10 cellular contexts compared by ENCODE assay signal in genomic region chr13:23921451-23921888, GRCh38. TPM values are rescaled to one million over a fixed set of nuclear protein-coding genes. Genes with fewer than 3 reads are reported as not detected.
DNase-seq lines count a peak whose midpoint lies in the region; ATAC-seq, FAIRE-seq and TF ChIP-seq lines count a peak whose summit lies in the region.
"Had no signal": no experiment of that assay in that cellular context is flagged by ENCODE, and none has a peak within 500 bp of the region (broad histone marks: within the 10 kb centered on the region; RNA-seq: fewer than 3 reads in every experiment).

No MANE protein-coding gene starts in this region.

- no peak for ATAC-seq in Panc1
- peak; percentile 34 for ATAC-seq in naive thymus-derived CD4-positive, alpha-beta T cell
- ATAC-seq in GM18505 (IDR thresholded peaks at IDR 0.05; ENCODE audit: unreplicated experiment) = no peak
- ATAC-seq in HG02588 (IDR thresholded peaks at IDR 0.05; ENCODE audit: unreplicated experiment) = no peak

- no peak overlapping the region for H3K27ac ChIP-seq in Panc1 (ENCODE audit: low read length)
- no peak overlapping the region for H3K27ac ChIP-seq in naive thymus-derived CD4-positive, alpha-beta T cell (ENCODE audit: low read depth, low read length)

- DNase-seq in DMS53 (lab: John Stamatoyannopoulos, UW) (peak; percentile 77), HTR-8/SVneo (ENCODE audit: insufficient read length, low spot score) (peak; percentile 8), Panc1 (ENCODE audit: low read depth, low spot score) (no peak), epidermal melanocyte (ENCODE audit: insufficient read length, low spot score) (peak; percentile 22), germinal center (ENCODE audit: low spot score) (no peak)
- DNase-seq in naive thymus-derived CD4-positive, alpha-beta T cell = peak in 1 of 9 donors; percentile 20

- H3K27me3 ChIP-seq in Panc1 (ENCODE audit: control insufficient read depth, insufficient read depth, low read length) = peaks cover 8% of the 10 kb centered on the region
- no peaks in the 10 kb centered on the region for H3K27me3 ChIP-seq in naive thymus-derived CD4-positive, alpha-beta T cell (ENCODE audit: control insufficient read depth in 2 of 2, insufficient read depth in 2 of 2, low read length in 2 of 2)

- in situ Hi-C loops in Panc1 (cut with HindIII; ENCODE audit: low pct_unique_long_range_greater_than_20kb, low sequenced_read_pairs) = no loop called here

- H3K9me3 Mint-ChIP-seq in naive thymus-derived CD4-positive, alpha-beta T cell = peaks cover 0 to 7% (median 0%) of the 10 kb centered on the region in 11 donors
- H3K9me3 Mint-ChIP-seq: natural killer cell treated with Interleukin-12 subunit alpha and Interleukin-12 subunit beta and Interleukin-15 and Interleukin-18, amount 100 ng/mL, for 72 hours had no signal

- no peak for FAIRE-seq in HTR-8/SVneo (lab: Jason Lieb, UNC)

- CTCF ChIA-PET in Panc1 (lab: Charles Lee) = no interaction called here
- CTCF ChIA-PET in naive thymus-derived CD4-positive, alpha-beta T cell (lab: Charles Lee) = interaction anchor here (0.6 kb wide), 1 partner anchor 294 kb away, joined by 3 read pairs; no protein-coding TSS in a partner anchor

- H3K27me3 Mint-ChIP-seq in naive thymus-derived CD4-positive, alpha-beta T cell = peaks cover 37 to 69% (median 38%) of the 10 kb centered on the region in 5 donors

- H3K27ac Mint-ChIP-seq in naive thymus-derived CD4-positive, alpha-beta T cell = no peak overlapping the region
- H3K27ac Mint-ChIP-seq: natural killer cell treated with Interleukin-12 subunit alpha and Interleukin-12 subunit beta and Interleukin-15 and Interleukin-18, amount 100 ng/mL, for 72 hours had no signal

- no peak overlapping the region for H3K4me3 ChIP-seq in Panc1 (ENCODE audit: low read depth in 2 of 2, low read length in 2 of 2)
- H3K4me3 ChIP-seq in naive thymus-derived CD4-positive, alpha-beta T cell (ENCODE audit: low read length) = no peak overlapping the region

- TF ChIP-seq POLR2A in GM18505 (IDR thresholded peaks at IDR 0.05; ENCODE audit: borderline replicate concordance, extremely low read depth, insufficient read depth, insufficient read length) = no peak

- H3K4me1 Mint-ChIP-seq in naive thymus-derived CD4-positive, alpha-beta T cell = no peaks in the 10 kb centered on the region

- H3K9me3 ChIP-seq in Panc1 (ENCODE audit: control insufficient read depth, insufficient read depth, low read depth, low read length) = no peaks in the 10 kb centered on the region
- no peaks in the 10 kb centered on the region for H3K9me3 ChIP-seq in naive thymus-derived CD4-positive, alpha-beta T cell (ENCODE audit: control insufficient read depth in 2 of 3, low read length in 3 of 3)

- TF ChIP-seq CTCF in Panc1 (IDR thresholded peaks at IDR 0.05) = peak; percentile 64

- no peaks in the 10 kb centered on the region for H3K36me3 ChIP-seq in Panc1 (ENCODE audit: control insufficient read depth, insufficient read depth, low read length)
- H3K36me3 ChIP-seq in naive thymus-derived CD4-positive, alpha-beta T cell (ENCODE audit: control insufficient read depth in 2 of 3, insufficient read depth in 3 of 3, low read length in 3 of 3) = no peaks in the 10 kb centered on the region

- no peaks in the 10 kb centered on the region for H3K36me3 Mint-ChIP-seq in naive thymus-derived CD4-positive, alpha-beta T cell
- H3K36me3 Mint-ChIP-seq: natural killer cell treated with Interleukin-12 subunit alpha and Interleukin-12 subunit beta and Interleukin-15 and Interleukin-18, amount 100 ng/mL, for 72 hours had no signal

- intact Hi-C loops in Panc1 (cut with micrococcal nuclease; ENCODE audit: unreplicated experiment) = loop anchor here (10.0 kb wide), 1 partner anchor 303 kb away; no protein-coding TSS in a partner anchor
- intact Hi-C loops in naive thymus-derived CD4-positive, alpha-beta T cell (cut with micrococcal nuclease) = loop anchor here (1.0 to 10.0 kb wide), 6 partner anchors 39 to 307 kb away; no protein-coding TSS in a partner anchor

- POLR2A ChIA-PET in Panc1 (lab: Charles Lee) = no interaction called here
- POLR2A ChIA-PET in naive thymus-derived CD4-positive, alpha-beta T cell (lab: Charles Lee) = no interaction called here

- BruUV-seq in Panc1 (replicated peaks; lab: Mats Ljungman, UMichigan) = no TSS peak

- no peak overlapping the region for H3K4me3 Mint-ChIP-seq in naive thymus-derived CD4-positive, alpha-beta T cell
- H3K4me3 Mint-ChIP-seq: natural killer cell treated with Interleukin-12 subunit alpha and Interleukin-12 subunit beta and Interleukin-15 and Interleukin-18, amount 100 ng/mL, for 72 hours had no signal

- no peaks in the 10 kb centered on the region for H3K4me1 ChIP-seq in Panc1 (ENCODE audit: control insufficient read depth, insufficient read depth, low read length)
- H3K4me1 ChIP-seq in naive thymus-derived CD4-positive, alpha-beta T cell (ENCODE audit: control insufficient read depth in 2 of 2, insufficient read depth in 2 of 2, low read length in 2 of 2) = no peaks in the 10 kb centered on the region

RNA-seq across cellular contexts. Expression of gene C1QTNF9B, which starts 24.2 kb away (rescaled TPM):
- total RNA-seq in Panc1 (2021; ENCODE audit: unreplicated experiment) = not detected
- polyA plus RNA-seq in Panc1 (2012; ENCODE audit: insufficient read length) = not detected
- total RNA-seq in naive thymus-derived CD4-positive, alpha-beta T cell = not detected
- polyA plus RNA-seq in naive thymus-derived CD4-positive, alpha-beta T cell = not detected
- total RNA-seq: natural killer cell treated with Interleukin-12 subunit alpha and Interleukin-12 subunit beta and Interleukin-15 and Interleukin-18, amount 100 ng/mL, for 72 hours; T-helper 2 cell treated with Interferon-gamma antibody and Interleukin-4, amounts not matched to agents 100 ng/mL and 5 ng/mL, for 36 hours had no signal

RNA-seq across cellular contexts. Expression of gene MIPEP, which starts 32.3 kb away (rescaled TPM):
- total RNA-seq in Panc1 (2021; ENCODE audit: unreplicated experiment) = 13.8 TPM
- polyA plus RNA-seq in Panc1 (2012; ENCODE audit: insufficient read length) = 9.0 TPM
- total RNA-seq in naive thymus-derived CD4-positive, alpha-beta T cell = 10 to 100 TPM in 1 of 5 experiments, 1 to 10 TPM in 4; 8.0 to 10.5 (median 9.2) TPM
- polyA plus RNA-seq in naive thymus-derived CD4-positive, alpha-beta T cell = 10 to 100 TPM; 19.1 to 20.7 TPM

Comparison
In these comparisons a context has a peak if more than half of its experiments do, and no peak if none do; other contexts are left out.
1. DNase-seq: peak in DMS53 (single experiment), HTR-8/SVneo (single experiment) and epidermal melanocyte (single experiment); none in Panc1 (single experiment) and germinal center (single experiment).